11 cellular contexts compared by ENCODE assay signal in the genomic region with DNA sequence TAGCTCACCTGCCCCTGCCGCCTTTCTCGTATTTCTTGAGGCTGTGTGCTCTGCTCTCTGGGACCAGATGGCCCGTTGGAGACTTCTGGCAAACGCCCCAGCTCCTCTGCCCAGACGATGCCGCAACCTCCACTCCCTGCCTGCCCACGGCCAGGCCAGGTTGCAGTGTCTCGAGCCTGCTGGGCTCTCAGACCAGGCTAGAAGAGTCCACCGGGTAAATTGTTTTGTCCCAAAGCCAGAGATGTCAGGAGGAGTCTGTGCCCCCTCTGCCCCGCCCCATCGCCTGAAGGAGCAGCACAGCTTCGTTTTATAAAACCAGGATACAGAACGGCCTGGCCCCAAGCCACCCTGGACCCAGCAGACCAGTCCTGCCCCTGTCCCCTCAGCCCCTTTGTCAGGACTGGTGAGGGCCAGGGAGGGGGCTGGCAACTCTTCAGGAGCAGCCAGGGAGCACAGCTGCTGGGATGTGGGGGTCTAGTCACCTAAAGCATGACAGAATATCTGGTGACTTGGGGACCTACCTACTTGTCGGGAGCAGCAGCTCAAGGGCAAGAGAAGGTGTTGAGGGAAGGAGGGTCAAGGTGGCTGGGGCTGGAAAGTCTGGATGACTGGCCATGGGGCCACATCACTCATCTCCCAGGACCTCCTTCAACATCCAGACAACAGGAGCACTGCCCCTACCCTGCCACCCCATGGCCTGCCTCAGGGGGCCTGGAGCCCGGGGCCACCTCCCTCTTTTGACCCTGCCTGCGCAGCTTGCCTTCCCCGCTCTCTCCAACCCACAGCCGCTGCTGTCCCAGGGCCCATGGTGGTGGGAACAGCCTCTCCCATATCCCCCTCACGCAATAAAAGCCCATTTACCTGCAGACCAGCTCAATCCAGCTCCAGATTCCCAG. TPM values are rescaled to one million over a fixed set of nuclear protein-coding genes. Genes with fewer than 3 reads are reported as not detected.
DNase-seq lines count a peak whose midpoint lies in the region; ATAC-seq and TF ChIP-seq lines count a peak whose summit lies in the region.
"Had no signal": no experiment of that assay in that cellular context is flagged by ENCODE, and none has a peak within 500 bp of the region (broad histone marks: within the 10 kb centered on the region; RNA-seq: fewer than 3 reads in every experiment).

No MANE protein-coding gene starts in this region.

- TF ChIP-seq POLR2A in right lobe of liver (IDR thresholded peaks at IDR 0.05), result no peak

- ATAC-seq in Right ventricle myocardium superior (ENCODE audit: poor library complexity), result no peak
- ATAC-seq in right lobe of liver, result peak; percentile 58 to 80 (median 70)
- no peak for ATAC-seq in GM21786 (IDR thresholded peaks at IDR 0.05; ENCODE audit: unreplicated experiment)
- ATAC-seq in HG03196 (IDR thresholded peaks at IDR 0.05; ENCODE audit: unreplicated experiment), result no peak
- no peak for ATAC-seq in GM21367 (IDR thresholded peaks at IDR 0.05; ENCODE audit: unreplicated experiment)
- ATAC-seq: stimulated activated memory B cell treated with anti-CD40 and anti-IgM and Interleukin-4, amounts not matched to agents 10 μg/mL and 1 μg/mL and 100 μg/mL, for 72 hours had no signal

- H3K27me3 ChIP-seq in left ventricle myocardium inferior (ENCODE audit: low read depth) (no peaks in the 10 kb centered on the region), PC-9 (ENCODE audit: insufficient read depth, low read depth) (no peaks in the 10 kb centered on the region), right lobe of liver (no peaks in the 10 kb centered on the region)

- no peaks in the 10 kb centered on the region for H4K20me1 ChIP-seq in PC-9 (ENCODE audit: insufficient read depth)

- no peak for TF ChIP-seq CTCF in left ventricle myocardium inferior (IDR thresholded peaks at IDR 0.05; ENCODE audit: borderline replicate concordance)
- no peak for TF ChIP-seq CTCF in PC-9 (conservative IDR thresholded peaks at IDR 0.05)
- no peak for TF ChIP-seq CTCF in right lobe of liver (IDR thresholded peaks at IDR 0.05)

- POLR2A ChIA-PET in PC-9 (lab: Charles Lee; ENCODE audit: unreplicated experiment), result interaction anchor here (0.9 to 1.3 kb wide), 2 partner anchors 16 to 34 kb away, joined by 5 to 8 read pairs; no protein-coding TSS in a partner anchor

- no peak overlapping the region for H2AFZ ChIP-seq in PC-9

- WGBS in right lobe of liver (ENCODE audit: insufficient coverage, low coverage, low lambda C conversion rate, missing lambda C conversion rate), result 44% methylated on average over 6 of the region's 19 CpGs

- CTCF ChIA-PET in PC-9 (lab: Charles Lee), result interaction anchor here (1.3 to 1.5 kb wide), 2 partner anchors 13 to 36 kb away, joined by 3 to 6 read pairs; no protein-coding TSS in a partner anchor

- H3F3A ChIP-seq in PC-9 (ENCODE audit: insufficient read depth, low read depth), result peaks cover 55% of the 10 kb centered on the region

- H3K4me2 ChIP-seq in PC-9, result peak overlapping the region; percentile 54; the same call in 1 of the 2 replicates

- H3K4me1 ChIP-seq in left ventricle myocardium inferior (peaks cover 47% of the 10 kb centered on the region), PC-9 (replicated peaks; ENCODE audit: insufficient read depth) (peaks cover 71% of the 10 kb centered on the region), right lobe of liver (peaks cover 0 to 11% (median 2%) of the 10 kb centered on the region in 4 donors)

- H3K9me3 ChIP-seq in left ventricle myocardium inferior (replicated peaks) (no peaks in the 10 kb centered on the region), PC-9 (ENCODE audit: insufficient read depth, low read depth) (no peaks in the 10 kb centered on the region), right lobe of liver (no peaks in the 10 kb centered on the region)

- H3K79me2 ChIP-seq in PC-9 (ENCODE audit: low read depth), result no peaks in the 10 kb centered on the region

- BruUV-seq in PC-9 (replicated peaks; lab: Mats Ljungman, UMichigan), result no TSS peak

- H3K4me3 ChIP-seq in left ventricle myocardium inferior (no peak overlapping the region), PC-9 (no peak overlapping the region), right lobe of liver (no peak overlapping the region)

- H3K27ac ChIP-seq in left ventricle myocardium inferior (replicated peaks) (no peak overlapping the region), PC-9 (no peak overlapping the region), right lobe of liver (no peak overlapping the region)

- intact Hi-C loops in Right ventricle myocardium superior (cut with DNase I) (no loop called here), left ventricle myocardium inferior (cut with micrococcal nuclease) (no loop called here), PC-9 (cut with micrococcal nuclease; ENCODE audit: unreplicated experiment) (loop anchor here (5.0 kb wide), 1 partner anchor 851 kb away; no protein-coding TSS in a partner anchor), right lobe of liver (cut with DNase I) (no loop called here)

- no peaks in the 10 kb centered on the region for H3K9me2 ChIP-seq in PC-9 (ENCODE audit: insufficient read depth)

- peak; percentile 39 for DNase-seq in Right ventricle myocardium superior
- no peak for DNase-seq in left ventricle myocardium inferior
- no peak for DNase-seq in PC-9
- DNase-seq in right lobe of liver, result peak in 2 of 3 donors; percentile 55 to 62
- DNase-seq in NCI-H146 treated with DMSO at 0.1 percent for 48 hours (lab: John Stamatoyannopoulos, UW; ENCODE audit: unreplicated experiment), result no peak
- DNase-seq: activated CD4-positive, alpha-beta T cell treated with anti-CD3 and anti-CD28 coated beads for 1 hour; NCI-H1436 treated with DMSO at 0.1 percent for 48 hours had no signal

- H3K36me3 ChIP-seq in left ventricle myocardium inferior (no peaks in the 10 kb centered on the region), PC-9 (ENCODE audit: low read depth) (no peaks in the 10 kb centered on the region), right lobe of liver (no peaks in the 10 kb centered on the region)

RNA-seq across cellular contexts. Expression of gene LBR, which starts 33.9 kb away (rescaled TPM):
- total RNA-seq in Right ventricle myocardium superior, result 11.7 TPM
- 8.9 TPM for total RNA-seq in left ventricle myocardium inferior
- 128 and 158 TPM in 2 replicates for total RNA-seq in PC-9 (2021)
- 10 to 100 TPM; 21.9 to 41.8 (median 31.4) TPM for total RNA-seq in right lobe of liver

Comparison
In these comparisons a context has a peak if more than half of its experiments do, and no peak if none do; other contexts are left out.
1. DNase-seq: peak in Right ventricle myocardium superior (single experiment) and right lobe of liver (2 of 3); none in left ventricle myocardium inferior (single experiment), PC-9 (0 of 2) and NCI-H146 treated with DMSO at 0.1 percent for 48 hours (single experiment).
2. ATAC-seq: peak in right lobe of liver (4 of 4); none in Right ventricle myocardium superior (single experiment), GM21786 (single experiment), HG03196 (single experiment) and GM21367 (single experiment).